10 cellular contexts compared by ENCODE assay signal in the genomic region with DNA sequence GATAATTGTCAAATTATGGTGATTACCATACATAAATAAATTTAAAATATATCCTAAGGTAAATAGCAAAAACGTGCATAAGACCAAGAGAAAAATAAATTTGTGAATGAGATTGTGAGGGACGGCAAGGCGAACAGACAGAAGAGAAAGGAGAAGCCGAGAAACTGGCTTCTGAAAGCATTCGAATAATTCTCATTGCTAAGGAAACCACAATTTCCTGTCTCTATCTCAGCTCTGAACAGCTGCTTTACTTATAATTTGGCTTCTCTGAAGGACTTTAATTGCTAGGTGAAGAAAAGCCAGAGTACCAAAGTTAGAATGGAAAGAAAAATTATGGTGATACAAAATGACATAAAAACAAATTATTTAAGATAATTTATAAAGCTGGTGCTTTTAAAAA.
DNase-seq lines count a peak whose midpoint lies in the region; ATAC-seq and TF ChIP-seq lines count a peak whose summit lies in the region.
"Had no signal": no experiment of that assay in that cellular context is flagged by ENCODE, and none has a peak within 500 bp of the region (broad histone marks: within the 10 kb centered on the region; RNA-seq: fewer than 3 reads in every experiment).

No MANE protein-coding gene starts in this region.

- peaks cover 29% of the 10 kb centered on the region for H3K4me1 Mint-ChIP-seq in endothelial cell (ENCODE audit: unreplicated experiment)
- H3K4me1 Mint-ChIP-seq: activated T-helper 17 cell treated with anti-CD3 and anti-CD28 coated beads, Interleukin-2, amount 50 U/mL, for 72 hours had no signal

- H3K9me3 Mint-ChIP-seq in endothelial cell (ENCODE audit: unreplicated experiment), result no peaks in the 10 kb centered on the region
- H3K9me3 Mint-ChIP-seq: activated T-helper 17 cell treated with anti-CD3 and anti-CD28 coated beads, Interleukin-2, amount 50 U/mL, for 72 hours had no signal

- DNase-seq in GM12865 (ENCODE audit: low read depth) (peak; percentile 17), endothelial cell (ENCODE audit: low spot score) (no peak), head of caudate nucleus (no peak), superior temporal gyrus (ENCODE audit: extremely low spot score) (no peak), activated T-cell treated with anti-CD3 and anti-CD28 coated beads for 4 hours (no peak)
- DNase-seq in activated CD8-positive, alpha-beta memory T cell treated with anti-CD3 and anti-CD28 coated beads, Interleukin-2, amount 50 U/mL, for 4 hours, result no peak
- DNase-seq: NCI-H748 treated with DMSO at 0.1 percent for 48 hours had no signal

- H3K36me3 Mint-ChIP-seq in endothelial cell (ENCODE audit: low read depth, unreplicated experiment), result no peaks in the 10 kb centered on the region

- no peak overlapping the region for H3K4me3 ChIP-seq in GM12865 (ENCODE audit: low read depth, low read length)

- ATAC-seq in GM21423 (IDR thresholded peaks at IDR 0.05; ENCODE audit: unreplicated experiment) (peak; percentile 86), HG03442 (IDR thresholded peaks at IDR 0.05; ENCODE audit: unreplicated experiment) (peak; percentile 88)
- ATAC-seq: activated T-helper 17 cell treated with anti-CD3 and anti-CD28 coated beads, Interleukin-2, amount 50 U/mL, for 72 hours had no signal

- H3K27ac Mint-ChIP-seq in endothelial cell (ENCODE audit: unreplicated experiment), result peak overlapping the region; percentile 26
- H3K27ac Mint-ChIP-seq: activated T-helper 17 cell treated with anti-CD3 and anti-CD28 coated beads, Interleukin-2, amount 50 U/mL, for 72 hours had no signal

- H3K27me3 Mint-ChIP-seq in endothelial cell (ENCODE audit: unreplicated experiment), result no peaks in the 10 kb centered on the region
- H3K27me3 Mint-ChIP-seq: activated T-helper 17 cell treated with anti-CD3 and anti-CD28 coated beads, Interleukin-2, amount 50 U/mL, for 72 hours had no signal

- TF ChIP-seq CTCF in GM12865 (IDR thresholded peaks at IDR 0.05; ENCODE audit: insufficient read depth, low read depth, low read length, missing control alignments) (no peak), endothelial cell (IDR thresholded peaks at IDR 0.05; ENCODE audit: unreplicated experiment) (no peak)

- no peak overlapping the region for H3K4me3 Mint-ChIP-seq in endothelial cell (ENCODE audit: unreplicated experiment)
- H3K4me3 Mint-ChIP-seq: activated T-helper 17 cell treated with anti-CD3 and anti-CD28 coated beads, Interleukin-2, amount 50 U/mL, for 72 hours had no signal

- intact Hi-C loops in head of caudate nucleus (cut with DNase I), result no loop called here
